In the genomic region with DNA sequence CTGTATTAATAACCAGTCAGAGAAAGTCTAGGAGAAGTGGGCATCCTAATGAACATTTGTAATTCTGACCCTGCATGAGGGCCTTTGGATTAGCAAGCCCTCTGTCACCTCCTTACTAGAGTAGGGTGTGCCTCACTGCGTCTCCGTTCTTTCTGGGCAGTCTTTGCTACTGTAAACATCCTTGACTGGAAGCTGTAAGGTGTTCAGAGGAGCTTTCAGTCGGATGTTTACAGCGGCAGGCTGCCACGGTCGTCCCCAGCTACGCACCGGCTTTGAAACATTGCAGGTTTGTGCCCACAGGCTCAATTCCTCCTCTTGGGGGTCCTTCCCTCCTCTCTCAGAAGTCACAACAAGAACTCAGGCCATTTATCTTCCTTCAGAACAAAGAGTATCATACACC, we compare ENCODE assay signal across 22 cellular contexts. TPM values are rescaled to one million over a fixed set of nuclear protein-coding genes. Genes with fewer than 3 reads are reported as not detected.
"Had no signal": no experiment of that assay in that cellular context is flagged by ENCODE, and none has a peak within 500 bp of the region (broad histone marks: within the 10 kb centered on the region; RNA-seq: fewer than 3 reads in every experiment).

No MANE protein-coding gene starts in this region.

- H3K27me3 Mint-ChIP-seq: activated CD4-positive, alpha-beta T cell treated with anti-CD3 and anti-CD28 coated beads, Interleukin-2, amount 10 ng/mL, durations not matched to agents 24 days and 14 days; activated CD8-positive, alpha-beta memory T cell treated with anti-CD3 and anti-CD28 coated beads, Interleukin-2, amount 10 ng/mL, durations not matched to agents 7 days and 5 days; activated CD8-positive, alpha-beta T cell treated with anti-CD3 and anti-CD28 coated beads for 36 hours; activated T-helper 17 cell treated with anti-CD3 and anti-CD28 coated beads, Interleukin-2, amount 50 U/mL, for 72 hours had no signal

- ATAC-seq: activated CD4-positive, CD25-positive, alpha-beta regulatory T cell treated with anti-CD3 and anti-CD28 coated beads, Interleukin-2, amount 50 U/mL, for 24 hours; activated CD8-positive, alpha-beta memory T cell treated with anti-CD3 and anti-CD28 coated beads, Interleukin-2, amount 10 ng/mL, durations not matched to agents 7 days and 5 days; left colon; stimulated activated naive CD8-positive, alpha-beta T cell treated with anti-CD3 and anti-CD28 coated beads, Interleukin-15, Interleukin-2, amounts not matched to agents 100 U/mL and 50 U/mL, for 24 hours had no signal

- H3K9me3 Mint-ChIP-seq: activated CD4-positive, alpha-beta T cell treated with anti-CD3 and anti-CD28 coated beads, Interleukin-2, amount 10 ng/mL, durations not matched to agents 24 days and 14 days; activated CD8-positive, alpha-beta T cell treated with anti-CD3 and anti-CD28 coated beads for 36 hours; activated naive CD4-positive, alpha-beta T cell treated with anti-CD3 and anti-CD28 coated beads, Interleukin-2, amount 50 U/mL, for 72 hours; activated T-helper 17 cell treated with anti-CD3 and anti-CD28 coated beads, Interleukin-2, amount 50 U/mL, for 72 hours; nephron progenitor cell had no signal

- DNase-seq: activated CD4-positive, alpha-beta T cell treated with anti-CD3 and anti-CD28 coated beads, Interleukin-2, amount 10 ng/mL, durations not matched to agents 24 days and 14 days; activated CD8-positive, alpha-beta memory T cell treated with anti-CD3 and anti-CD28 coated beads, Interleukin-2, amount 10 ng/mL, durations not matched to agents 7 days and 5 days; activated CD8-positive, alpha-beta T cell treated with anti-CD3 and anti-CD28 coated beads for 36 hours; aorta; brain microvascular endothelial cell; central memory CD4-positive, alpha-beta T cell; heart right ventricle; left colon; midbrain; nephron progenitor cell; pancreas; stimulated activated CD4-positive, alpha-beta T cell treated with anti-CD3 and anti-CD28 coated beads, Interleukin-2, amount 100 ng/mL, for 48 hours; stimulated activated naive CD8-positive, alpha-beta T cell treated with anti-CD3 and anti-CD28 coated beads, Interleukin-15, Interleukin-2, amounts not matched to agents 100 U/mL and 50 U/mL, for 24 hours; SW 1271 had no signal

- H3K27ac Mint-ChIP-seq: activated CD4-positive, alpha-beta T cell treated with anti-CD3 and anti-CD28 coated beads, Interleukin-2, amount 10 ng/mL, durations not matched to agents 24 days and 14 days; activated CD8-positive, alpha-beta memory T cell treated with anti-CD3 and anti-CD28 coated beads, Interleukin-2, amount 10 ng/mL, durations not matched to agents 7 days and 5 days; activated CD8-positive, alpha-beta T cell treated with anti-CD3 and anti-CD28 coated beads for 36 hours; nephron progenitor cell had no signal

- H3K9me3 ChIP-seq: heart right ventricle, pancreas, upper lobe of left lung had no signal

- H3K27me3 ChIP-seq: brain microvascular endothelial cell, heart right ventricle, pancreas, upper lobe of left lung had no signal

- H3K27ac ChIP-seq: brain microvascular endothelial cell, pancreas, SK-N-MC, VCaP had no signal

- H3K4me3 Mint-ChIP-seq: activated CD4-positive, alpha-beta T cell treated with anti-CD3 and anti-CD28 coated beads, Interleukin-2, amount 10 ng/mL, durations not matched to agents 24 days and 14 days; activated CD8-positive, alpha-beta memory T cell treated with anti-CD3 and anti-CD28 coated beads, Interleukin-2, amount 10 ng/mL, durations not matched to agents 7 days and 5 days; activated CD8-positive, alpha-beta T cell treated with anti-CD3 and anti-CD28 coated beads for 36 hours; nephron progenitor cell had no signal

- H3K4me1 ChIP-seq: pancreas had no signal

- H3K4me3 ChIP-seq: heart right ventricle, pancreas, SK-N-MC, upper lobe of left lung had no signal

RNA-seq across cellular contexts. Expression of a gene that starts 29.4 kb away (rescaled TPM):
- total RNA-seq: lung microvascular endothelial cell had no signal
- polyA plus RNA-seq: keratinocyte had no signal
